1 cellular context compared by ENCODE assay signal in genomic region chr14:24271134-24271833, GRCh38.
TF ChIP-seq lines count a peak whose summit lies in the region.

Gene RABGGTA (minus strand): TSS chr14:24271597. CDS start chr14:24271115, 482 bp downstream.

TF ChIP-seq in A549, 52 proteins besides CTCF, POLR2A, EP300 and RAD21 (continued from another document):
- TF ChIP-seq PHF8 (IDR thresholded peaks at IDR 0.05; ENCODE audit: borderline replicate concordance, low read depth) (peak; percentile 95), HMGXB4 (CRISPR knock-in tag; IDR thresholded peaks at IDR 0.05; ENCODE audit: borderline replicate concordance) (peak; percentile 96), ELK1 (IDR thresholded peaks at IDR 0.05; ENCODE audit: low read depth, low read length) (no peak)
